1 cellular context compared by ENCODE assay signal in the genomic region with DNA sequence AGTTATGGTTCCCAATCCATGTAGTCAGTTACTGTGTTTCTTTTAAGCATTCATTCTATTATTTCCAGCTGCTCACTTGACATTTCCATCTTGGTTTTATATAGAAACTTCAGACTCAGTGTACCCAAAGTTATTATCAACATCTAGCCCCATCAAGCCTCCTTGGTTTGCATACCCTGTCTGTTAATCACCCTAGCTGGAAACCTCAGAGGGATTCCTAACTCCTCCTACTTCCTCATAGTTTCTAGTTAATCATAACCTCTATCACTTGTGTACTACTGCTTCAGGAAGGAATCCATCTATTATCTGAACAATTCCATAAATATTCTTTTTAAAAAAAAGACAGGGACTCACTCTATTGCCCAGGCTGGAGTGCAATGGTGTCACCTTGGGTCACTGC.
TF ChIP-seq lines count a peak whose summit lies in the region.

No MANE protein-coding gene starts in this region.

TF ChIP-seq in HepG2, 621 proteins besides CTCF, POLR2A, EP300 and RAD21 (continued from another document):
- TF ChIP-seq, protein P1, sequence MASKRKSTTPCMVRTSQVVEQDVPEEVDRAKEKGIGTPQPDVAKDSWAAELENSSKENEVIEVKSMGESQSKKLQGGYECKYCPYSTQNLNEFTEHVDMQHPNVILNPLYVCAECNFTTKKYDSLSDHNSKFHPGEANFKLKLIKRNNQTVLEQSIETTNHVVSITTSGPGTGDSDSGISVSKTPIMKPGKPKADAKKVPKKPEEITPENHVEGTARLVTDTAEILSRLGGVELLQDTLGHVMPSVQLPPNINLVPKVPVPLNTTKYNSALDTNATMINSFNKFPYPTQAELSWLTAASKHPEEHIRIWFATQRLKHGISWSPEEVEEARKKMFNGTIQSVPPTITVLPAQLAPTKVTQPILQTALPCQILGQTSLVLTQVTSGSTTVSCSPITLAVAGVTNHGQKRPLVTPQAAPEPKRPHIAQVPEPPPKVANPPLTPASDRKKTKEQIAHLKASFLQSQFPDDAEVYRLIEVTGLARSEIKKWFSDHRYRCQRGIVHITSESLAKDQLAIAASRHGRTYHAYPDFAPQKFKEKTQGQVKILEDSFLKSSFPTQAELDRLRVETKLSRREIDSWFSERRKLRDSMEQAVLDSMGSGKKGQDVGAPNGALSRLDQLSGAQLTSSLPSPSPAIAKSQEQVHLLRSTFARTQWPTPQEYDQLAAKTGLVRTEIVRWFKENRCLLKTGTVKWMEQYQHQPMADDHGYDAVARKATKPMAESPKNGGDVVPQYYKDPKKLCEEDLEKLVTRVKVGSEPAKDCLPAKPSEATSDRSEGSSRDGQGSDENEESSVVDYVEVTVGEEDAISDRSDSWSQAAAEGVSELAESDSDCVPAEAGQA (IDR thresholded peaks at IDR 0.05; ENCODE audit: low read depth) = no peak
- TF ChIP-seq, protein P1 (CRISPR knock-in tag; IDR thresholded peaks at IDR 0.05; ENCODE audit: borderline replicate concordance) = no peak
- no peak for TF ChIP-seq RFX3 (CRISPR knock-in tag; IDR thresholded peaks at IDR 0.05)
- TF ChIP-seq, protein P2, sequence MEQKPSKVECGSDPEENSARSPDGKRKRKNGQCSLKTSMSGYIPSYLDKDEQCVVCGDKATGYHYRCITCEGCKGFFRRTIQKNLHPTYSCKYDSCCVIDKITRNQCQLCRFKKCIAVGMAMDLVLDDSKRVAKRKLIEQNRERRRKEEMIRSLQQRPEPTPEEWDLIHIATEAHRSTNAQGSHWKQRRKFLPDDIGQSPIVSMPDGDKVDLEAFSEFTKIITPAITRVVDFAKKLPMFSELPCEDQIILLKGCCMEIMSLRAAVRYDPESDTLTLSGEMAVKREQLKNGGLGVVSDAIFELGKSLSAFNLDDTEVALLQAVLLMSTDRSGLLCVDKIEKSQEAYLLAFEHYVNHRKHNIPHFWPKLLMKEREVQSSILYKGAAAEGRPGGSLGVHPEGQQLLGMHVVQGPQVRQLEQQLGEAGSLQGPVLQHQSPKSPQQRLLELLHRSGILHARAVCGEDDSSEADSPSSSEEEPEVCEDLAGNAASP (CRISPR knock-in tag; IDR thresholded peaks at IDR 0.05; ENCODE audit: borderline replicate concordance) = no peak
- no peak for TF ChIP-seq ZNF264 (CRISPR knock-in tag; IDR thresholded peaks at IDR 0.05)
- no peak for TF ChIP-seq ZNF775 (CRISPR knock-in tag; IDR thresholded peaks at IDR 0.05; ENCODE audit: borderline replicate concordance)
- no peak for TF ChIP-seq U2AF1 (optimal IDR thresholded peaks at IDR 0.05; ENCODE audit: low read depth, low read length)
- TF ChIP-seq HMGA1 (CRISPR knock-in tag; conservative IDR thresholded peaks at IDR 0.05) = no peak
